ENCODE assay signal across 25 cellular contexts in genomic region chr7:7207876-7208275, GRCh38. TPM values are rescaled to one million over a fixed set of nuclear protein-coding genes. Genes with fewer than 3 reads are reported as not detected.
A peak's percentile ranks its signal among the peaks of the same experiment; 100 is the strongest.
DNase-seq lines count a peak whose midpoint lies in the region; ATAC-seq, FAIRE-seq and TF ChIP-seq lines count a peak whose summit lies in the region.
"Had no signal": no experiment of that assay in that cellular context is flagged by ENCODE, and none has a peak within 500 bp of the region (broad histone marks: within the 10 kb centered on the region; RNA-seq: fewer than 3 reads in every experiment).

No MANE protein-coding gene starts in this region.

- peak overlapping the region in 2 of 3 experiments; percentile 42 to 91; a peak in 3 of 7 replicates for H3K27ac Mint-ChIP-seq in H9
- H3K27ac Mint-ChIP-seq in endodermal cell: peak overlapping the region; percentile 53
- H3K27ac Mint-ChIP-seq in neural progenitor cell: no peak overlapping the region
- H3K27ac Mint-ChIP-seq: activated CD8-positive, alpha-beta T cell treated with anti-CD3 and anti-CD28 coated beads for 36 hours; dendritic cell treated with granulocyte-macrophage colony-stimulating factor and Interleukin-4, amounts not matched to agents 40 ng/mL and 50 ng/mL, for 4 days had no signal

- no CpG with 5 or more reads among the region's 4 CpGs for WGBS in H9 (ENCODE audit: extremely low coverage, insufficient read length, low lambda C conversion rate)
- 97 to 100% methylated on average over 1 to 4 of the region's 4 CpGs for WGBS in endodermal cell (ENCODE audit: insufficient coverage in 1 of 2, insufficient read length in 1 of 2), 2 experiments
- WGBS in upper lobe of left lung, 2 donors: 93 to 96% methylated on average over 4 of the region's 4 CpGs

- DNase-seq in H9: no peak
- DNase-seq in RWPE2 (ENCODE audit: low spot score): no peak
- no peak for DNase-seq in endodermal cell
- peak; percentile 63 for DNase-seq in keratinocyte (ENCODE audit: low read depth, low spot score)
- no peak for DNase-seq in neural progenitor cell (ENCODE audit: low spot score)
- DNase-seq in upper lobe of left lung: no peak
- no peak for DNase-seq in NCI-H526 treated with DMSO at 0.1 percent for 48 hours (lab: John Stamatoyannopoulos, UW)
- DNase-seq in DMS53 treated with DMSO at 0.1 percent for 48 hours (lab: John Stamatoyannopoulos, UW; ENCODE audit: unreplicated experiment): no peak
- DNase-seq: activated CD4-positive, CD25-positive, alpha-beta regulatory T cell treated with anti-CD3 and anti-CD28 coated beads, Interleukin-2, amount 50 U/mL, for 72 hours; activated CD8-positive, alpha-beta T cell treated with anti-CD3 and anti-CD28 coated beads for 36 hours; activated T-cell treated with anti-CD3 and anti-CD28 coated beads for 4 hours; amniotic stem cell; hypothalamus; MG63; NCI-H2171 treated with DMSO at 0.1 percent for 48 hours; NCI-H69; nucleus accumbens; stimulated activated CD4-positive, alpha-beta T cell treated with anti-CD3 and anti-CD28 coated beads, Interleukin-4, amount 100 ng/mL, for 1 hour; stimulated activated naive CD4-positive, alpha-beta T cell treated with Interleukin-2 at 50 U/mL for 16 hours had no signal

- TF ChIP-seq CTCF in H9 (conservative IDR thresholded peaks at IDR 0.05): no peak
- TF ChIP-seq CTCF in RWPE2 (IDR thresholded peaks at IDR 0.05; ENCODE audit: poor library complexity, severe bottlenecking): no peak
- no peak for TF ChIP-seq CTCF in endodermal cell (conservative IDR thresholded peaks at IDR 0.05)
- TF ChIP-seq CTCF in keratinocyte (optimal IDR thresholded peaks at IDR 0.05 in 1 of 3, IDR thresholded peaks at IDR 0.05 in 1 of 3, conservative IDR thresholded peaks at IDR 0.05 in 1 of 3; ENCODE audit: extremely low read depth in 1 of 3, insufficient read depth in 2 of 3, low read length in 3 of 3): no peak
- no peak for TF ChIP-seq CTCF in neural progenitor cell (IDR thresholded peaks at IDR 0.05)
- no peak for TF ChIP-seq CTCF in upper lobe of left lung (IDR thresholded peaks at IDR 0.05)

- H3K4me3 Mint-ChIP-seq in H9 (no peak overlapping the region), endodermal cell (no peak overlapping the region), neural progenitor cell (no peak overlapping the region)
- H3K4me3 Mint-ChIP-seq: activated CD8-positive, alpha-beta T cell treated with anti-CD3 and anti-CD28 coated beads for 36 hours; CD14-positive monocyte; dendritic cell treated with granulocyte-macrophage colony-stimulating factor and Interleukin-4, amounts not matched to agents 40 ng/mL and 50 ng/mL, for 4 days had no signal

- no peaks in the 10 kb centered on the region for H4K20me1 ChIP-seq in H9 (ENCODE audit: control insufficient read depth, insufficient read depth, insufficient read length)
- no peaks in the 10 kb centered on the region for H4K20me1 ChIP-seq in keratinocyte (ENCODE audit: control insufficient read depth, extremely low read depth, insufficient read depth, low read length)
- H4K20me1 ChIP-seq in neural progenitor cell (ENCODE audit: low read depth): no peaks in the 10 kb centered on the region

- dilution Hi-C loops in keratinocyte (cut with MboI; ENCODE audit: extremely low pct_ligation_motif_present, low sequenced_read_pairs): no loop called here

- H2BK120ac ChIP-seq in H9 (ENCODE audit: low read depth, low read length, poor library complexity, severe bottlenecking): no peak overlapping the region

- H2BK5ac ChIP-seq in H9 (ENCODE audit: insufficient read length, low read length): no peak overlapping the region

- H3K56ac ChIP-seq in H9 (ENCODE audit: insufficient read length, low read depth, low read length): no peak overlapping the region

- H3K4me1 ChIP-seq in H9 (ENCODE audit: insufficient read depth, low read length): peaks cover 4% of the 10 kb centered on the region; the same call in 1 of the 2 replicates
- peaks cover 13% of the 10 kb centered on the region for H3K4me1 ChIP-seq in RWPE2 (ENCODE audit: insufficient read depth, poor library complexity, severe bottlenecking)
- peaks cover 8% of the 10 kb centered on the region for H3K4me1 ChIP-seq in endodermal cell (ENCODE audit: control insufficient read depth, insufficient read depth, low read length)
- peaks cover 20% of the 10 kb centered on the region for H3K4me1 ChIP-seq in keratinocyte (ENCODE audit: control insufficient read depth, extremely low read depth, insufficient read depth, low read length)
- H3K4me1 ChIP-seq in neural progenitor cell: peaks cover 31% of the 10 kb centered on the region
- no peaks in the 10 kb centered on the region for H3K4me1 ChIP-seq in upper lobe of left lung
- H3K4me1 ChIP-seq: gastroesophageal sphincter had no signal

- no peak overlapping the region for H3K23ac ChIP-seq in H9 (ENCODE audit: insufficient read length, low read depth, low read length)

- H3K9me1 ChIP-seq in keratinocyte (ENCODE audit: control insufficient read depth, extremely low read depth, insufficient read depth, low read length): no peaks in the 10 kb centered on the region

- peaks cover 18% of the 10 kb centered on the region; the same call in 1 of the 2 replicates for H3K79me2 ChIP-seq in H9 (ENCODE audit: insufficient read depth, low read length)
- peaks cover 81% of the 10 kb centered on the region for H3K79me2 ChIP-seq in keratinocyte (ENCODE audit: control insufficient read depth, insufficient read depth, low read length)
- H3K79me2 ChIP-seq in neural progenitor cell (ENCODE audit: low read depth): peaks cover 93% of the 10 kb centered on the region

- H2AFZ ChIP-seq in H9 (ENCODE audit: low read length) (no peak overlapping the region), keratinocyte (ENCODE audit: control insufficient read depth, low read length) (no peak overlapping the region), neural progenitor cell (replicated peaks) (no peak overlapping the region)

- H3K9me3 Mint-ChIP-seq in H9: peaks cover 9 to 16% of the 10 kb centered on the region in 2 experiments
- peaks cover 24% of the 10 kb centered on the region for H3K9me3 Mint-ChIP-seq in endodermal cell
- peaks cover 45% of the 10 kb centered on the region for H3K9me3 Mint-ChIP-seq in neural progenitor cell

- H3K27me3 Mint-ChIP-seq in H9 (ENCODE audit: low read depth) (no peaks in the 10 kb centered on the region), endodermal cell (ENCODE audit: insufficient read depth) (no peaks in the 10 kb centered on the region), neural progenitor cell (ENCODE audit: insufficient read depth, low read depth) (no peaks in the 10 kb centered on the region)
- H3K27me3 Mint-ChIP-seq: activated CD8-positive, alpha-beta T cell treated with anti-CD3 and anti-CD28 coated beads for 36 hours; dendritic cell treated with granulocyte-macrophage colony-stimulating factor and Interleukin-4, amounts not matched to agents 40 ng/mL and 50 ng/mL, for 4 days had no signal

- no peak overlapping the region for H3K27ac ChIP-seq in H9 (ENCODE audit: insufficient read length, low read depth, low read length)
- H3K27ac ChIP-seq in RWPE2 (ENCODE audit: poor library complexity, severe bottlenecking): peak overlapping the region; percentile 51
- no peak overlapping the region for H3K27ac ChIP-seq in endodermal cell (ENCODE audit: low read depth, low read length)
- H3K27ac ChIP-seq in keratinocyte (ENCODE audit: control insufficient read depth, insufficient read depth, low read length): peak overlapping the region; percentile 96
- no peak overlapping the region for H3K27ac ChIP-seq in neural progenitor cell
- no peak overlapping the region for H3K27ac ChIP-seq in upper lobe of left lung
- H3K27ac ChIP-seq: cardiac muscle cell, gastroesophageal sphincter, thoracic aorta had no signal

- H3K36me3 Mint-ChIP-seq in H9 (ENCODE audit: insufficient read depth in 1 of 3, low read depth in 3 of 3): peaks cover 6 to 24% (median 20%) of the 10 kb centered on the region in 3 experiments
- peaks cover 18% of the 10 kb centered on the region for H3K36me3 Mint-ChIP-seq in endodermal cell (ENCODE audit: low read depth)
- H3K36me3 Mint-ChIP-seq in neural progenitor cell: peaks cover 27% of the 10 kb centered on the region

- no peak overlapping the region for H2BK15ac ChIP-seq in H9 (ENCODE audit: low read depth, low read length)

- no peak overlapping the region for H3K18ac ChIP-seq in H9 (ENCODE audit: insufficient read length, low read depth, low read length)

- H2BK12ac ChIP-seq in H9 (ENCODE audit: insufficient read length, low read depth, low read length): no peak overlapping the region

- TF ChIP-seq EP300 in upper lobe of left lung (IDR thresholded peaks at IDR 0.05): no peak

- H2BK20ac ChIP-seq in H9 (ENCODE audit: low read depth, low read length, poor library complexity, severe bottlenecking): no peak overlapping the region

- FAIRE-seq in keratinocyte (lab: Jason Lieb, UNC): peak; percentile 87
- FAIRE-seq: HepG2 had no signal

- no peak overlapping the region for H2AK5ac ChIP-seq in H9 (ENCODE audit: insufficient read length, low read length)

- H4K8ac ChIP-seq in H9 (replicated peaks; ENCODE audit: insufficient read length, low read depth, low read length): no peak overlapping the region

- H3K4me2 ChIP-seq in H9 (ENCODE audit: insufficient read depth, insufficient read length, low read length) (no peak overlapping the region), keratinocyte (ENCODE audit: control insufficient read depth, extremely low read depth, insufficient read depth, low read depth, low read length) (peak overlapping the region; percentile 69), neural progenitor cell (no peak overlapping the region)

- no peak overlapping the region for H4K5ac ChIP-seq in H9 (ENCODE audit: insufficient read length, low read depth, low read length)

- H3K4me1 Mint-ChIP-seq in H9 (peaks cover 85 to 88% of the 10 kb centered on the region in 2 experiments), endodermal cell (peaks cover 57% of the 10 kb centered on the region), neural progenitor cell (no peaks in the 10 kb centered on the region)

- no peaks in the 10 kb centered on the region for H3K79me1 ChIP-seq in H9 (ENCODE audit: insufficient read depth, low read depth, low read length, poor library complexity, severe bottlenecking)

- H3K14ac ChIP-seq in H9 (ENCODE audit: insufficient read depth, low read length): no peak overlapping the region

- H3K9ac ChIP-seq in H9 (ENCODE audit: extremely low read depth, insufficient read length, low read length): no peak overlapping the region
- no peak overlapping the region for H3K9ac ChIP-seq in endodermal cell (ENCODE audit: extremely low read depth, low read length, poor library complexity, severe bottlenecking)
- H3K9ac ChIP-seq in keratinocyte (ENCODE audit: control insufficient read depth, extremely low read depth, insufficient read depth, low read length): peak overlapping the region; percentile 63
- H3K9ac ChIP-seq in neural progenitor cell: no peak overlapping the region

- H3K36me3 ChIP-seq in RWPE2 (ENCODE audit: low read depth) (no peaks in the 10 kb centered on the region), endodermal cell (ENCODE audit: control insufficient read depth, insufficient read depth, low read length) (peaks cover 26% of the 10 kb centered on the region), keratinocyte (ENCODE audit: control insufficient read depth in 2 of 2, extremely low read depth in 1 of 2, insufficient read depth in 2 of 2, low read length in 2 of 2) (peaks cover 0 to 1% of the 10 kb centered on the region in 2 experiments), neural progenitor cell (no peaks in the 10 kb centered on the region), upper lobe of left lung (no peaks in the 10 kb centered on the region)
- H3K36me3 ChIP-seq: cardiac muscle cell, gastroesophageal sphincter, thoracic aorta had no signal

- no peak overlapping the region for H3K4ac ChIP-seq in H9 (ENCODE audit: low read depth, low read length)

- H3K27me3 ChIP-seq in H9 (ENCODE audit: insufficient read depth, low read length): no peaks in the 10 kb centered on the region
- no peaks in the 10 kb centered on the region for H3K27me3 ChIP-seq in RWPE2 (ENCODE audit: insufficient read depth, poor library complexity, severe bottlenecking)
- H3K27me3 ChIP-seq in endodermal cell (ENCODE audit: control insufficient read depth, insufficient read depth, low read length, poor library complexity, severe bottlenecking): no peaks in the 10 kb centered on the region
- H3K27me3 ChIP-seq in keratinocyte (ENCODE audit: control insufficient read depth, extremely low read depth, insufficient read depth, low read length): no peaks in the 10 kb centered on the region
- no peaks in the 10 kb centered on the region for H3K27me3 ChIP-seq in neural progenitor cell
- no peaks in the 10 kb centered on the region for H3K27me3 ChIP-seq in upper lobe of left lung
- H3K27me3 ChIP-seq: cardiac muscle cell, gastroesophageal sphincter, MG63 had no signal

- no peak for TF ChIP-seq POLR2A in upper lobe of left lung (IDR thresholded peaks at IDR 0.05)

- H3T11ph ChIP-seq in H9 (ENCODE audit: low read length): no peak overlapping the region

- H3K9me3 ChIP-seq in H9 (ENCODE audit: control insufficient read depth, low read depth, low read length) (no peaks in the 10 kb centered on the region), RWPE2 (ENCODE audit: severe bottlenecking) (peaks cover 5% of the 10 kb centered on the region), endodermal cell (ENCODE audit: control insufficient read depth, low read length) (peaks cover 18% of the 10 kb centered on the region), keratinocyte (ENCODE audit: control insufficient read depth, low read depth, low read length) (no peaks in the 10 kb centered on the region), neural progenitor cell (ENCODE audit: low read depth) (peaks cover 12% of the 10 kb centered on the region), upper lobe of left lung (no peaks in the 10 kb centered on the region)
- H3K9me3 ChIP-seq: gastroesophageal sphincter, thoracic aorta had no signal

- peaks cover 7% of the 10 kb centered on the region for H3F3A ChIP-seq in neural progenitor cell (ENCODE audit: low read depth)

- no peak overlapping the region for H3K4me3 ChIP-seq in RWPE2 (ENCODE audit: severe bottlenecking)
- H3K4me3 ChIP-seq in endodermal cell (ENCODE audit: low read length): no peak overlapping the region
- H3K4me3 ChIP-seq in keratinocyte (ENCODE audit: control insufficient read depth in 2 of 3, extremely low read depth in 1 of 3, insufficient read depth in 2 of 3, low read depth in 1 of 3, low read length in 3 of 3): peak overlapping the region in 1 of 3 experiments; percentile 43
- H3K4me3 ChIP-seq in neural progenitor cell: no peak overlapping the region
- H3K4me3 ChIP-seq in upper lobe of left lung: no peak overlapping the region
- H3K4me3 ChIP-seq: cardiac muscle cell, gastroesophageal sphincter, MG63, thoracic aorta had no signal

- no peaks in the 10 kb centered on the region for H3K23me2 ChIP-seq in H9 (ENCODE audit: insufficient read length, low read depth, low read length, poor library complexity, severe bottlenecking)

- peak; percentile 91 for ATAC-seq in RWPE2 (ENCODE audit: low read depth)
- ATAC-seq in upper lobe of left lung (ENCODE audit: low FRiP score in 2 of 2): no peak
- ATAC-seq: activated CD8-positive, alpha-beta T cell treated with anti-CD3 and anti-CD28 coated beads for 36 hours; gastroesophageal sphincter; HepG2 had no signal

- H4K91ac ChIP-seq in H9 (ENCODE audit: insufficient read length, low read depth, low read length): no peak overlapping the region

RNA-seq across cellular contexts. Expression of gene C1GALT1, which starts 25.5 kb away (rescaled TPM):
- total RNA-seq in H9 (2021): 81.5 and 88.2 TPM in 2 replicates
- 100 to 1,000 TPM in 1 of 2 donors, 10 to 100 TPM in 1; 65.7 to 132 TPM for total RNA-seq in endodermal cell
- polyA plus RNA-seq in endodermal cell (2013, experiment 1 of 2): 38.2 TPM
- 48.4 TPM for polyA plus RNA-seq in endodermal cell (2013, experiment 2 of 2)
- 30.6 to 44.3 TPM (median 32.7 TPM) in 3 replicates for polyA plus RNA-seq in keratinocyte
- 50.8 TPM for polyA plus RNA-seq in keratinocyte (2011; ENCODE audit: low read depth)
- polyA plus RNA-seq in keratinocyte (2011; cell fraction: cytosol; rRNA removed): 13.2 and 30.3 TPM in 2 replicates
- polyA plus RNA-seq in keratinocyte (2011; cell fraction: nucleus; rRNA removed): 38.1 and 51.3 TPM in 2 replicates
- polyA plus RNA-seq in keratinocyte (2012; ENCODE audit: low replicate concordance): 18.1 and 24.4 TPM in 2 replicates
- 2.3 to 32.5 TPM (median 12.1 TPM) in 3 replicates for polyA minus RNA-seq in keratinocyte
- polyA minus RNA-seq in keratinocyte (2011; cell fraction: cytosol; rRNA and poly(A)+ RNA removed): 17.3 TPM
- 26.7 and 49.9 TPM in 2 replicates for polyA minus RNA-seq in keratinocyte (2011; cell fraction: nucleus; rRNA and poly(A)+ RNA removed)
- 37.0 and 59.2 TPM in 2 replicates for total RNA-seq in neural progenitor cell (ENCODE audit: low replicate concordance)
- 10 to 100 TPM; 11.5 to 75.9 (median 34.7) TPM for total RNA-seq in upper lobe of left lung

Comparison
In these comparisons a context has a peak if more than half of its experiments do, and no peak if none do; other contexts are left out.
1. H3K27ac ChIP-seq: peak in RWPE2 (single experiment) and keratinocyte (single experiment); none in H9 (single experiment), endodermal cell (single experiment), neural progenitor cell (single experiment) and upper lobe of left lung (0 of 4).